ENCODE assay signal across 8 cellular contexts in genomic region chr1:207335695-207336363, GRCh38. TPM values are rescaled to one million over a fixed set of nuclear protein-coding genes. Genes with fewer than 3 reads are reported as not detected.
A peak's percentile ranks its signal among the peaks of the same experiment; 100 is the strongest.
DNase-seq lines count a peak whose midpoint lies in the region; ATAC-seq and TF ChIP-seq lines count a peak whose summit lies in the region.

No MANE protein-coding gene starts in this region.

- H3K27me3 Mint-ChIP-seq in CD14-positive monocyte (ENCODE audit: low read depth in 3 of 3): no peaks in the 10 kb centered on the region
- H3K27me3 Mint-ChIP-seq in activated B cell treated with CpG ODN at 0.5 μM for 24 hours: no peaks in the 10 kb centered on the region

- H3K27ac ChIP-seq in lower lobe of right lung: peak overlapping the region; percentile 57

- H3K4me1 Mint-ChIP-seq in CD14-positive monocyte (peaks cover 52% of the 10 kb centered on the region), activated B cell treated with CpG ODN at 0.5 μM for 24 hours (peaks cover 75% of the 10 kb centered on the region)

- no peaks in the 10 kb centered on the region for H3K9me3 ChIP-seq in lower lobe of right lung

- H3K27ac Mint-ChIP-seq in CD14-positive monocyte (peak overlapping the region; percentile 92 to 98 (median 96)), activated B cell treated with CpG ODN at 0.5 μM for 24 hours (peak overlapping the region; percentile 98)

- CTCF ChIA-PET in activated B cell treated with CpG ODN at 0.5 μM for 24 hours (lab: Charles Lee): interaction anchor here (1.8 to 3.6 kb wide), 3 partner anchors 14 to 252 kb away, joined by 10 to 32 read pairs (median 15); partner anchors contain the start of gene CD55

- POLR2A ChIA-PET in activated B cell treated with CpG ODN at 0.5 μM for 24 hours (lab: Charles Lee): interaction anchor here (1.2 to 8.5 kb wide), 5 partner anchors 10 to 252 kb away, joined by 3 to 260 read pairs (median 5); partner anchors contain the start of gene CD55

- intact Hi-C loops in CD14-positive monocyte (cut with micrococcal nuclease): loop anchor here (2.0 to 10.0 kb wide), 2 partner anchors 15 to 281 kb away; partner anchors contain the start of genes CD55 (in 2 of the 2), PFKFB2 (in 1 of the 2) and YOD1 (in 1 of the 2)
- intact Hi-C loops in activated B cell treated with CpG ODN at 0.5 μM for 24 hours (cut with micrococcal nuclease): loop anchor here (2.0 to 5.0 kb wide), 6 partner anchors 17 to 754 kb away; partner anchors contain the start of genes CR2 and PFKFB2
- intact Hi-C loops in lower lobe of right lung (cut with DNase I): no loop called here

- H3K27me3 ChIP-seq in lower lobe of right lung (ENCODE audit: low read depth): no peaks in the 10 kb centered on the region

- TF ChIP-seq CTCF in CD14-positive monocyte (IDR thresholded peaks at IDR 0.05): peak; percentile 45
- no peak for TF ChIP-seq CTCF in activated B cell treated with CpG ODN at 0.5 μM for 24 hours (IDR thresholded peaks at IDR 0.05)
- TF ChIP-seq CTCF in lower lobe of right lung (IDR thresholded peaks at IDR 0.05): peak; percentile 10

- no peak overlapping the region for H3K4me3 ChIP-seq in lower lobe of right lung

- peaks cover 57% of the 10 kb centered on the region for H3K36me3 ChIP-seq in lower lobe of right lung

- peak; percentile 83 for DNase-seq in CD14-positive monocyte (ENCODE audit: low spot score)
- no peak for DNase-seq in activated B cell treated with CpG ODN at 0.5 μM for 24 hours
- DNase-seq in lower lobe of right lung: peak; percentile 48
- DNase-seq in cerebellar cortex (ENCODE audit: low spot score): no peak
- DNase-seq in RKO (ENCODE audit: low spot score): no peak
- DNase-seq in ecto neural progenitor cell (ENCODE audit: low spot score): no peak

- peaks cover 68 to 81% of the 10 kb centered on the region in 2 donors for H3K36me3 Mint-ChIP-seq in CD14-positive monocyte
- H3K36me3 Mint-ChIP-seq in activated B cell treated with CpG ODN at 0.5 μM for 24 hours (ENCODE audit: low read depth): peaks cover 68% of the 10 kb centered on the region

- H3K4me1 ChIP-seq in lower lobe of right lung: peaks cover 33% of the 10 kb centered on the region

- H3K9me3 Mint-ChIP-seq in CD14-positive monocyte (peaks cover 2 to 8% (median 3%) of the 10 kb centered on the region in 7 donors), activated B cell treated with CpG ODN at 0.5 μM for 24 hours (peaks cover 8% of the 10 kb centered on the region)

- H3K4me3 Mint-ChIP-seq in CD14-positive monocyte (peak overlapping the region; percentile 34 to 70), activated B cell treated with CpG ODN at 0.5 μM for 24 hours (peak overlapping the region; percentile 73)

- ATAC-seq in GM19025 (IDR thresholded peaks at IDR 0.05; ENCODE audit: low read depth, unreplicated experiment): peak; percentile 57
- ATAC-seq in HG03103 (IDR thresholded peaks at IDR 0.05; ENCODE audit: low read depth, unreplicated experiment): peak; percentile 57
- ATAC-seq in activated B cell treated with CpG ODN at 0.5 μM for 24 hours (ENCODE audit: low read depth): peak; percentile 52
- ATAC-seq in lower lobe of right lung: peak; percentile 66 to 76

RNA-seq across cellular contexts. Expression of gene CD55, which starts 14.4 kb away (rescaled TPM):
- polyA plus RNA-seq in CD14-positive monocyte: 100 to 1,000 TPM; 171 to 221 TPM
- total RNA-seq in activated B cell treated with CpG ODN at 0.5 μM for 24 hours: 90.9 and 91.1 TPM in 2 replicates
- 356 TPM for total RNA-seq in lower lobe of right lung

Comparison
In these comparisons a context has a peak if more than half of its experiments do, and no peak if none do; other contexts are left out.
1. DNase-seq: peak in CD14-positive monocyte (single experiment) and lower lobe of right lung (single experiment); none in activated B cell treated with CpG ODN at 0.5 μM for 24 hours (single experiment), cerebellar cortex (single experiment), RKO (single experiment) and ecto neural progenitor cell (single experiment).
2. Peak in every context shown above with its lines, with median percentiles within 50 percentile points of each other: ATAC-seq.